ENCODE assay signal across 8 cellular contexts in the genomic region with DNA sequence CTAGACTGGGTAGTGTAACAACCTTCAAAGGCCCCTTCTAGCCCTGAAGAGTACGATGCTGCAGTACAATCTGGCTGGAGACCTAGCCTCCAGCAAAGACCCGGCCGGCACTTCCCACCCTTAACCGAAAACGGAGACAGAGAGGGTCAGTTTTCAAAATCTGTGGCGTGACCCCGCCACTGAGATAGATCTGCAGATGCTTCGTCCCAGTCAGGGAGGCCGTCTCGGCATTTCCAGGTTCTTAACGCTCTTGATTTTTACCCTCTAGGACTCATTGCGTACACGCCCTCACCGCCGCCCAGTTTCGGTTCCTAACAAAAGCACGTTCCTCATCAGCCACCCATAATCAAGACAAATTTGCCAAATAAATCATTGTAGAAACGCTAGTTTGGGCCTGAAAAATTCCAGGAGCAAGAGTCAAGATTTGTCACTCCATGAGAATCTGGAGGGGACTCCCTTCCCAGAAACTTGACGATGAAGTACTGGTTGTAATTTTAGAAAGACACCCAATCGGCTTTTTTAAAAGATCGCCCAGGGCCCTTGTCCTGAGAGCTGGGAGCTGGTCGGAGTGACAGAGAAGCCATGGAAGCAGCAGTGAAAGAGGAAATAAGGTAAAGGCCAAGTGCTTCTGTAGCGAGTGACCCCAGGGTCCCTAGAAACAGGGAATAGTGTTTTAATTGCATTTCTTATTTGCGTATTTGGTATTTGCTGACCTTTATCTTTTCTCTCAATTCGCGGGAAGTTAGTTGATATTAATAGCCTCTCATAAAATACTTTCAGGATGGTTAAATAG.
A peak's percentile ranks its signal among the peaks of the same experiment; 100 is the strongest.
DNase-seq lines count a peak whose midpoint lies in the region; ATAC-seq and TF ChIP-seq lines count a peak whose summit lies in the region.

No MANE protein-coding gene starts in this region.

- no peak for TF ChIP-seq POLR2A in erythroblast (IDR thresholded peaks at IDR 0.05; ENCODE audit: low read length)

- no peaks in the 10 kb centered on the region for H3K9me3 ChIP-seq in mucosa of stomach (ENCODE audit: control insufficient read depth, low read length)

- ATAC-seq in HG03064 (IDR thresholded peaks at IDR 0.05; ENCODE audit: low read depth, unreplicated experiment): peak; percentile 21

- peak overlapping the region; percentile 98 for H3K9ac ChIP-seq in mucosa of stomach (ENCODE audit: low read length)

- H3K4me1 ChIP-seq in mucosa of stomach (ENCODE audit: control insufficient read depth, insufficient read depth, low read length): peaks cover 26% of the 10 kb centered on the region

- H3K27me3 ChIP-seq in mucosa of stomach (ENCODE audit: control insufficient read depth, insufficient read depth, low read length): no peaks in the 10 kb centered on the region

- H3K36me3 ChIP-seq in mucosa of stomach (ENCODE audit: control insufficient read depth, insufficient read depth, low read length): no peaks in the 10 kb centered on the region

- peak overlapping the region; percentile 98 for H3K4me3 ChIP-seq in mucosa of stomach (ENCODE audit: low read length)

- peak; percentile 66 for DNase-seq in DMS53 (lab: John Stamatoyannopoulos, UW)
- DNase-seq in DMS53 treated with DMSO at 0.1 percent for 48 hours (lab: John Stamatoyannopoulos, UW; ENCODE audit: unreplicated experiment): no peak
- peak; percentile 92 for DNase-seq in NOMO-1 treated with DMSO at 0.1 percent for 48 hours (lab: John Stamatoyannopoulos, UW; ENCODE audit: unreplicated experiment)
- peak; percentile 57 for DNase-seq in activated T-cell treated with anti-CD3 and anti-CD28 coated beads for 4 hours
- peak; percentile 75 to 78 for DNase-seq in erythroblast (lab: John Stamatoyannopoulos, UW)
- DNase-seq in stimulated activated CD8-positive, alpha-beta memory T cell treated with anti-CD3 and anti-CD28 coated beads, Interleukin-4, amount 100 ng/mL, for 48 hours: peak; percentile 80
